Comparison of ENCODE assay signal across 9 cellular contexts in the genomic region with DNA sequence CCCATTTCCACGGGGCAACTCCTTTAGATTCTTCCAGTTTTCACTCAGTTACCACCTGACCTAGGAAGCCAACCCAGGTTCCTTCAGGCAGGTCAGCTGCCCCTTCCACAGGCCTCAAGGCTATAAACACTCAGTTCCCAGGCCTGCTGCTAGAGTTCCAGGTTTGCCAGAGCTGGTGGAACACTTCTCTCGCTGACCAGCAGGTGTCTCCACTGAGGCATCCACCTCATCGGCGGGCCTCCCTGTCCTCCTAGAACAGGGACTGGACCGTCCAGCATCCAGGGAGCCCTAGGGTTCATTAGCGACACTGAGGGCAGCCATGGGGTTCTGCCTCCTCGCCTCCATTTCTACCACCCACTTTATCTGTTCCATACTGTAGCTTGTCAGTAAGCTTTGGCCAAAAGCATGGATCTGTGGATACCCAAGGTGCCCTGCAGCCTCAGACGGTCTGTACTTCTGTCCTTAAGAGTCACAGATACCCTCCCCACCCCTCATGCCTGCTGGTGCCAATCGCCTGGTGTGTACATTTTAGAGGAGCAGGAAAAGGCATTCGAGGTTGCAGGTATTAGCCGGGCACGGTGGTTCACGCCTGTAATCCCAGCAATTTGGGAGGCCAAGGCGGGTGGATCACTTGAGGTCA. TPM values are rescaled to one million over a fixed set of nuclear protein-coding genes. Genes with fewer than 3 reads are reported as not detected.
DNase-seq lines count a peak whose midpoint lies in the region; ATAC-seq and TF ChIP-seq lines count a peak whose summit lies in the region.
"Had no signal": no experiment of that assay in that cellular context is flagged by ENCODE, and none has a peak within 500 bp of the region (broad histone marks: within the 10 kb centered on the region; RNA-seq: fewer than 3 reads in every experiment).

No MANE protein-coding gene starts in this region.

- no peak overlapping the region for H3K4me3 Mint-ChIP-seq in immature natural killer cell

- H3K36me3 Mint-ChIP-seq in immature natural killer cell = no peaks in the 10 kb centered on the region

- no peaks in the 10 kb centered on the region for H3K9me3 Mint-ChIP-seq in immature natural killer cell

- ATAC-seq in HG03159 (IDR thresholded peaks at IDR 0.05; ENCODE audit: unreplicated experiment) (no peak), HG02798 (IDR thresholded peaks at IDR 0.05; ENCODE audit: poor library complexity, unreplicated experiment) (no peak)

- no peak overlapping the region for H3K27ac Mint-ChIP-seq in immature natural killer cell

- peaks cover 2 to 3% (median 3%) of the 10 kb centered on the region in 3 donors for H3K27me3 Mint-ChIP-seq in immature natural killer cell (ENCODE audit: low read depth in 3 of 3)

- no peak overlapping the region for H3K4me3 ChIP-seq in NB4 (ENCODE audit: low read depth, low read length)

- no peaks in the 10 kb centered on the region for H3K4me1 Mint-ChIP-seq in immature natural killer cell

- peak; percentile 78 for TF ChIP-seq CTCF in NB4 (IDR thresholded peaks at IDR 0.05; ENCODE audit: low read depth, low read length)
- TF ChIP-seq CTCF in VCaP (conservative IDR thresholded peaks at IDR 0.05) = peak; percentile 87

- no peak for TF ChIP-seq POLR2A in NB4 (IDR thresholded peaks at IDR 0.05; ENCODE audit: extremely low read depth, insufficient read length)

- DNase-seq in GM04504 (ENCODE audit: low read depth) (peak; percentile 48), NB4 (ENCODE audit: low read depth) (peak; percentile 52), brain pericyte (ENCODE audit: low read depth, low spot score) (peak; percentile 33), immature natural killer cell (peak; percentile 38 to 51 (median 43))
- peak; percentile 34 to 73 (median 64) for DNase-seq in stimulated activated CD4-positive, alpha-beta T cell treated with anti-CD3 and anti-CD28 coated beads, Interleukin-12 subunit alpha, Interleukin-12 subunit beta, amount 100 ng/mL, for 48 hours (ENCODE audit: low read depth in 2 of 3, low spot score in 1 of 3)

- peak overlapping the region; percentile 14; the same call in 1 of the 2 replicates for H3K27ac ChIP-seq in VCaP
- H3K27ac ChIP-seq: epithelial cell of prostate had no signal

RNA-seq across cellular contexts. Expression of a gene that starts 29.0 kb away (rescaled TPM):
- 1 to 10 TPM; 1.4 to 1.6 (median 1.5) TPM for polyA plus RNA-seq in immature natural killer cell

RNA-seq across cellular contexts. Expression of a gene that starts 38.3 kb away (rescaled TPM):
- not detected for polyA plus RNA-seq in immature natural killer cell
